1 cellular context compared by ENCODE assay signal in the genomic region with DNA sequence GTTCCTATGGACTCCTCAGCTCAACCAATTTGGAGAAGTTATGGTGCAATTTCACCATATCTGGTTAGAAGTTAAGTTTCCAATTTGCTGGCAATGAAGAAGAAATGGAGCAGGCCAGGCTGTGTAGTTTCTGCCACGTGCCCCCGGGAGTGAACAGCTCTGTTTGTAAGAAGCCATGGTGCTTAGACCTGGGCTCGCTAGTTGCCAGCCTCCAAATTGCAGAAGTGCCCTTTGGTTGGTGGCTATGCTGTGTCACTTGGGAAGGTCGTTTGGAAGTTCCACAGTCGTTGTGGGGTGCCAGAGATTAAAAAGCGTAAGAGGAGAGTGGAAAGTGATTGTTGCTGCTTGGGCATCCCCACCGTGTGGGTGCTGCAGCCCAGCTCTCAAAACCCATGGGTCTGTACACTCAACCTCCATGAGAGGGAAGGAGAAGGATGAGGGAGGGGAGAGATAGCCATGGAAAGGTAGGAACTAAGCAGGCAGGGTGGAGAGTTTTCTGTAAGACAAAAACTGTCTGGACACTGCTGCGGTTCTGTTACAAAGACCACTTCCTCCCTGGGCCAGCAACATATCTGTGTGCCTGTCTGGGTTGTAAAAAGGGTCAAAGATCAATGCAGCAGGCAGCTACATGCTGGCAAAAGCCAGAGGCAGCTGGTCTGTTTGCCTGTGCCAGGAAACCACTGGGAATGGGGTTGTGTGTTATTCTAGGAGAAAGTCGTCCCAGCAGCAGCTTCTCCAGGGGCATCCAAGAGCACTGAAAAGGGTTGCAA.
TF ChIP-seq lines count a peak whose summit lies in the region.

No MANE protein-coding gene starts in this region.

TF ChIP-seq in liver, 16 proteins besides CTCF, POLR2A, EP300 and RAD21 (continued from another document):
- TF ChIP-seq, protein P1, sequence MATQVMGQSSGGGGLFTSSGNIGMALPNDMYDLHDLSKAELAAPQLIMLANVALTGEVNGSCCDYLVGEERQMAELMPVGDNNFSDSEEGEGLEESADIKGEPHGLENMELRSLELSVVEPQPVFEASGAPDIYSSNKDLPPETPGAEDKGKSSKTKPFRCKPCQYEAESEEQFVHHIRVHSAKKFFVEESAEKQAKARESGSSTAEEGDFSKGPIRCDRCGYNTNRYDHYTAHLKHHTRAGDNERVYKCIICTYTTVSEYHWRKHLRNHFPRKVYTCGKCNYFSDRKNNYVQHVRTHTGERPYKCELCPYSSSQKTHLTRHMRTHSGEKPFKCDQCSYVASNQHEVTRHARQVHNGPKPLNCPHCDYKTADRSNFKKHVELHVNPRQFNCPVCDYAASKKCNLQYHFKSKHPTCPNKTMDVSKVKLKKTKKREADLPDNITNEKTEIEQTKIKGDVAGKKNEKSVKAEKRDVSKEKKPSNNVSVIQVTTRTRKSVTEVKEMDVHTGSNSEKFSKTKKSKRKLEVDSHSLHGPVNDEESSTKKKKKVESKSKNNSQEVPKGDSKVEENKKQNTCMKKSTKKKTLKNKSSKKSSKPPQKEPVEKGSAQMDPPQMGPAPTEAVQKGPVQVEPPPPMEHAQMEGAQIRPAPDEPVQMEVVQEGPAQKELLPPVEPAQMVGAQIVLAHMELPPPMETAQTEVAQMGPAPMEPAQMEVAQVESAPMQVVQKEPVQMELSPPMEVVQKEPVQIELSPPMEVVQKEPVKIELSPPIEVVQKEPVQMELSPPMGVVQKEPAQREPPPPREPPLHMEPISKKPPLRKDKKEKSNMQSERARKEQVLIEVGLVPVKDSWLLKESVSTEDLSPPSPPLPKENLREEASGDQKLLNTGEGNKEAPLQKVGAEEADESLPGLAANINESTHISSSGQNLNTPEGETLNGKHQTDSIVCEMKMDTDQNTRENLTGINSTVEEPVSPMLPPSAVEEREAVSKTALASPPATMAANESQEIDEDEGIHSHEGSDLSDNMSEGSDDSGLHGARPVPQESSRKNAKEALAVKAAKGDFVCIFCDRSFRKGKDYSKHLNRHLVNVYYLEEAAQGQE (IDR thresholded peaks at IDR 0.05): peak; percentile 27
- TF ChIP-seq NR2F2 (IDR thresholded peaks at IDR 0.05) (peak; percentile 89), FOXA2 (IDR thresholded peaks at IDR 0.05) (peak; percentile 17), GABPA (IDR thresholded peaks at IDR 0.05 in 1 of 2, conservative IDR thresholded peaks at IDR 0.05 in 1 of 2) (peak in 1 of 2 donors; percentile 8), EGR1 (IDR thresholded peaks at IDR 0.05; ENCODE audit: low read depth in 2 of 2) (no peak), YY1 (IDR thresholded peaks at IDR 0.05) (peak; percentile 72), SP1 (IDR thresholded peaks at IDR 0.05) (peak; percentile 74)
- TF ChIP-seq, protein P2, sequence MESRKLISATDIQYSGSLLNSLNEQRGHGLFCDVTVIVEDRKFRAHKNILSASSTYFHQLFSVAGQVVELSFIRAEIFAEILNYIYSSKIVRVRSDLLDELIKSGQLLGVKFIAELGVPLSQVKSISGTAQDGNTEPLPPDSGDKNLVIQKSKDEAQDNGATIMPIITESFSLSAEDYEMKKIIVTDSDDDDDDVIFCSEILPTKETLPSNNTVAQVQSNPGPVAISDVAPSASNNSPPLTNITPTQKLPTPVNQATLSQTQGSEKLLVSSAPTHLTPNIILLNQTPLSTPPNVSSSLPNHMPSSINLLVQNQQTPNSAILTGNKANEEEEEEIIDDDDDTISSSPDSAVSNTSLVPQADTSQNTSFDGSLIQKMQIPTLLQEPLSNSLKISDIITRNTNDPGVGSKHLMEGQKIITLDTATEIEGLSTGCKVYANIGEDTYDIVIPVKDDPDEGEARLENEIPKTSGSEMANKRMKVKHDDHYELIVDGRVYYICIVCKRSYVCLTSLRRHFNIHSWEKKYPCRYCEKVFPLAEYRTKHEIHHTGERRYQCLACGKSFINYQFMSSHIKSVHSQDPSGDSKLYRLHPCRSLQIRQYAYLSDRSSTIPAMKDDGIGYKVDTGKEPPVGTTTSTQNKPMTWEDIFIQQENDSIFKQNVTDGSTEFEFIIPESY (IDR thresholded peaks at IDR 0.05): no peak
- TF ChIP-seq, protein P3, sequence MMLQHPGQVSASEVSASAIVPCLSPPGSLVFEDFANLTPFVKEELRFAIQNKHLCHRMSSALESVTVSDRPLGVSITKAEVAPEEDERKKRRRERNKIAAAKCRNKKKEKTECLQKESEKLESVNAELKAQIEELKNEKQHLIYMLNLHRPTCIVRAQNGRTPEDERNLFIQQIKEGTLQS (IDR thresholded peaks at IDR 0.05): no peak
